ENCODE assay signal across 15 cellular contexts in the genomic region with DNA sequence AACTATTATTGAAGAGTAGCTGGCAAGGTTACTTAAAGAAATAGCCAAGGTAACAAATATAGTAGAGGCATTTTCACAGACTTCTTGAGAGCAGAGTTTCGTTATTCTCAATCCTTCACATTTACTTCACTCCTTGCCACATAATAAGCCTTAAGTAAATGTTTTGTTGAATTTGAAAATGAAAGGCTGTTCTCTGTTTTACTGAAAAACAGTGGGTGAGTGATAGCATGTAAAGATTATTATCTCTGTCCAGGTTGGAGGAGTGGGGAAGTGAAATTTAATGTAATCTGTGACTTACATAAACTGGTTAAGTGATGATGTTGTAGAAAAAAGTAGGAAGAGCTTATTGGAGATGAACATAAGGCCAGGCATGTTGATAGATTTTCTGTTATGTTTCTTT.
"Had no signal": no experiment of that assay in that cellular context is flagged by ENCODE, and none has a peak within 500 bp of the region (broad histone marks: within the 10 kb centered on the region; RNA-seq: fewer than 3 reads in every experiment).

No MANE protein-coding gene starts in this region.

- H3K27me3 ChIP-seq: body of pancreas, sigmoid colon, thyroid gland had no signal

- H3K27me3 Mint-ChIP-seq: activated CD4-positive, alpha-beta memory T cell treated with anti-CD3 and anti-CD28 coated beads for 36 hours; naive thymus-derived CD4-positive, alpha-beta T cell; stimulated activated memory B cell treated with anti-CD40 and anti-IgM and Interleukin-4, amounts not matched to agents 10 μg/mL and 1 μg/mL and 100 μg/mL, for 72 hours; T-helper 17 cell had no signal

- H3K4me1 ChIP-seq: parathyroid adenoma had no signal

- DNase-seq: activated CD4-positive, alpha-beta memory T cell treated with anti-CD3 and anti-CD28 coated beads for 36 hours; activated naive CD4-positive, alpha-beta T cell treated with anti-CD3 and anti-CD28 coated beads for 36 hours; activated T-cell treated with anti-CD3 and anti-CD28 coated beads for 4 hours; body of pancreas; central memory CD4-positive, alpha-beta T cell; mesendoderm; naive thymus-derived CD4-positive, alpha-beta T cell; sigmoid colon; stimulated activated CD4-positive, alpha-beta T cell treated with anti-CD3 and anti-CD28 coated beads, Interleukin-4, amount 100 ng/mL, for 24 hours; T-helper 17 cell; thyroid gland; WERI-Rb-1 had no signal

- H3K27ac Mint-ChIP-seq: activated CD4-positive, alpha-beta memory T cell treated with anti-CD3 and anti-CD28 coated beads for 36 hours; activated naive CD4-positive, alpha-beta T cell treated with anti-CD3 and anti-CD28 coated beads for 36 hours; stimulated activated memory B cell treated with anti-CD40 and anti-IgM and Interleukin-4, amounts not matched to agents 10 μg/mL and 1 μg/mL and 100 μg/mL, for 72 hours; T-helper 17 cell had no signal

- H3K9me3 ChIP-seq: body of pancreas, sigmoid colon, thyroid gland had no signal

- H3K4me3 ChIP-seq: body of pancreas, coronary artery, sigmoid colon, thyroid gland had no signal

- ATAC-seq: body of pancreas; naive thymus-derived CD4-positive, alpha-beta T cell; stimulated activated memory B cell treated with anti-CD40 and anti-IgM and Interleukin-4, amounts not matched to agents 10 μg/mL and 1 μg/mL and 100 μg/mL, for 72 hours; T-helper 17 cell had no signal

- H3K36me3 ChIP-seq: sigmoid colon, thyroid gland had no signal

- H3K4me3 Mint-ChIP-seq: activated CD4-positive, alpha-beta memory T cell treated with anti-CD3 and anti-CD28 coated beads for 36 hours; activated naive CD4-positive, alpha-beta T cell treated with anti-CD3 and anti-CD28 coated beads for 36 hours; naive thymus-derived CD4-positive, alpha-beta T cell; stimulated activated memory B cell treated with anti-CD40 and anti-IgM and Interleukin-4, amounts not matched to agents 10 μg/mL and 1 μg/mL and 100 μg/mL, for 72 hours; T-helper 17 cell had no signal
